In the genomic region with DNA sequence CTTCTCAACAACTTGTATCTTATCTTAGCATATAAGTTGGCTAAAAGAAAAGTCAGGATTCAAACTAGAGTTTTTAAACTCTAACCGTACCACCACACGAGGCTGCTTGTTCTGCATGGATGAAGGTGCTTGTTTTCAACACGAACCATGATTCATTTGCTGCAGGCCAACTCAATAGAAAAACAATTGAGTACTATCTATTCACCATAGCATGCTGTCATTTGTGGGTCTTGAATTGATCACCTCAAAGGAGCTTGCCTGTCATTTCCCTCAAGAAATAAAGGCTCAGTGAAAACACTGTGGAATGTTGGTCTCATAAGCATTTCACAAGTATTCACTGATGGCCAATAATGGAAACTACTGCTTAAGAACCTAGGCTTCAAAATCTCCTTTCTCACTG, we compare ENCODE assay signal across 11 cellular contexts. TPM values are rescaled to one million over a fixed set of nuclear protein-coding genes. Genes with fewer than 3 reads are reported as not detected.
"Had no signal": no experiment of that assay in that cellular context is flagged by ENCODE, and none has a peak within 500 bp of the region (broad histone marks: within the 10 kb centered on the region; RNA-seq: fewer than 3 reads in every experiment).

No MANE protein-coding gene starts in this region.

- FAIRE-seq: HTR-8/SVneo, K562 had no signal

- H2AFZ ChIP-seq: GM23338 had no signal

- H3K4me3 ChIP-seq: GM23338, HAP-1, K562 had no signal

- H3K36me3 ChIP-seq: HAP-1 had no signal

- H3K4me1 Mint-ChIP-seq: GM23338 had no signal

- ATAC-seq: GM23338, HCT116, K562 had no signal

- H3K4me3 Mint-ChIP-seq: GM23338, HFFc6 had no signal

- H3K27ac Mint-ChIP-seq: GM23338, HFFc6 had no signal

- DNase-seq: H7, HFFc6, IMR-90, KG1 had no signal

- H3K4me2 ChIP-seq: GM23338 had no signal

- H3K4me1 ChIP-seq: HAP-1 had no signal

- H3K9me3 ChIP-seq: HAP-1 had no signal

RNA-seq across cellular contexts. Expression of a gene that starts 21.0 kb away (rescaled TPM):
- total RNA-seq: H4, HT-29, K562 had no signal
- polyA plus RNA-seq: K562 had no signal
